Comparison of ENCODE assay signal across 10 cellular contexts in the genomic region with DNA sequence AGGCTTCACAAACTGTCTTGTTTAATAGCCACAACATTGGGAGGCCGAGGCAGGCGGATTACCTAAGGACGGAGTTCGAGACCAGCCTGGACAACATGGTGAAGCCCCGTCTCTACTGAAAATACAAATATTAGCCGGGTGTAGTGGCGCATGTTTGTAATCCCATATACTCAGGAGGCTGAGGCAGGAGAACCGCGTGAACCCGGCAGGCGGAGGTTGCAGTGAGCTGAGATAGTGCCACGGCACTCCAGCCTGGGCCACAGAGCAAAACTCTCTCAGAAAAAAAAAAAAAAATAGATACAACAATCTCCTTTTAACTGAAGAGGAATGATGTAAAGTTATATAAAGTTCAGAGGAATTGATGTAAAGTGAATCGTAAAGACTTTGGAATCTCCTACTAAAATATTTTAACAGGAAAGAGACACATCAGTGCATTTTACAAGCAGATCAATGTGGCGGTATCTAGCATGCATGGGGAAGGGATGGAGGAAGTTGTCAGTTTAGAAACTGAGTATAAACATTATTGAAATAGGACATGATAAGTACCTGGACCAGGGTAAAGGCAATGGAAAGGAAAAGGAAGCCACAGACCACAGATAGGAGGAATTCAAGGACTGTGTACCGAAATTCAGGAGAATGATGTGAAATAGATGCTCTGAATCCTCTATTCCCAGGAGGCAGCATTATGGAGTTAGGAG. TPM values are rescaled to one million over a fixed set of nuclear protein-coding genes. Genes with fewer than 3 reads are reported as not detected.
DNase-seq lines count a peak whose midpoint lies in the region; ATAC-seq and TF ChIP-seq lines count a peak whose summit lies in the region.
"Had no signal": no experiment of that assay in that cellular context is flagged by ENCODE, and none has a peak within 500 bp of the region (broad histone marks: within the 10 kb centered on the region; RNA-seq: fewer than 3 reads in every experiment).

No MANE protein-coding gene starts in this region.

- dilution Hi-C loops in mammary epithelial cell (cut with HindIII; ENCODE audit: low sequenced_read_pairs), result no loop called here

- in situ Hi-C loops in mammary epithelial cell (cut with MboI; ENCODE audit: low sequenced_read_pairs in 2 of 2), result loop anchor here (25.0 kb wide), 4 partner anchors 218 to 1143 kb away; a partner anchor contains a TSS

- peaks cover 23% of the 10 kb centered on the region for H3F3A ChIP-seq in MM.1S (ENCODE audit: insufficient read depth, low read length)

- DNase-seq in MCF 10A (ENCODE audit: unreplicated experiment) (no peak), mammary epithelial cell (no peak), UCSD-AML1 (lab: John Stamatoyannopoulos, UW; ENCODE audit: unreplicated experiment) (peak; percentile 5), memory B cell (ENCODE audit: low spot score in 2 of 2) (no peak), vagina (ENCODE audit: extremely low spot score in 2 of 2) (no peak), left colon (no peak), MM.1S (no peak)
- DNase-seq: NCI-H146 had no signal

- BruUV-seq in MCF 10A (replicated peaks; lab: Mats Ljungman, UMichigan), result no TSS peak
- no TSS peak for BruUV-seq in mammary epithelial cell (replicated peaks; lab: Mats Ljungman, UMichigan)

- H3K9ac ChIP-seq in mammary epithelial cell (ENCODE audit: insufficient read depth, low read length), result no peak overlapping the region
- H3K9ac ChIP-seq in MM.1S (ENCODE audit: low read length), result no peak overlapping the region

- H3K27ac ChIP-seq in mammary epithelial cell (ENCODE audit: insufficient read depth, low read depth, low read length), result no peak overlapping the region
- peak overlapping the region; percentile 42 for H3K27ac ChIP-seq in vagina
- H3K27ac ChIP-seq in MM.1S (ENCODE audit: low read length), result no peak overlapping the region
- H3K27ac ChIP-seq: thoracic aorta had no signal

- no peak overlapping the region for H2AFZ ChIP-seq in mammary epithelial cell (ENCODE audit: low read depth, low read length)
- H2AFZ ChIP-seq in MM.1S (ENCODE audit: low read length), result no peak overlapping the region

- H3K4me1 Mint-ChIP-seq in MCF 10A (ENCODE audit: insufficient read depth, unreplicated experiment) (peaks cover 23% of the 10 kb centered on the region), memory B cell (peaks cover 56% of the 10 kb centered on the region)

- no peak overlapping the region for H3K4me3 Mint-ChIP-seq in MCF 10A (ENCODE audit: unreplicated experiment)
- H3K4me3 Mint-ChIP-seq in memory B cell, result peak overlapping the region; percentile 64

- no peaks in the 10 kb centered on the region for H3K36me3 Mint-ChIP-seq in MCF 10A (ENCODE audit: insufficient read depth, unreplicated experiment)
- peaks cover 23% of the 10 kb centered on the region for H3K36me3 Mint-ChIP-seq in memory B cell

- TF ChIP-seq CTCF in MCF 10A (IDR thresholded peaks at IDR 0.05; ENCODE audit: unreplicated experiment), result no peak
- no peak for TF ChIP-seq CTCF in mammary epithelial cell (conservative IDR thresholded peaks at IDR 0.05 in 1 of 2, IDR thresholded peaks at IDR 0.05 in 1 of 2; ENCODE audit: extremely low read depth in 1 of 2, insufficient read depth in 1 of 2, low read depth in 1 of 2, low read length in 2 of 2)
- TF ChIP-seq CTCF in vagina (IDR thresholded peaks at IDR 0.05), result no peak
- no peak for TF ChIP-seq CTCF in MM.1S (IDR thresholded peaks at IDR 0.05; ENCODE audit: low read length)

- H3K4me3 ChIP-seq in mammary epithelial cell (replicated peaks in 1 of 3; ENCODE audit: insufficient read depth in 1 of 3, low read depth in 2 of 3, low read length in 3 of 3), result no peak overlapping the region
- no peak overlapping the region for H3K4me3 ChIP-seq in vagina
- no peak overlapping the region for H3K4me3 ChIP-seq in MM.1S (ENCODE audit: low read length)
- H3K4me3 ChIP-seq: thoracic aorta had no signal

- H3K9me2 ChIP-seq in MM.1S (replicated peaks; ENCODE audit: insufficient read depth, low read length), result no peaks in the 10 kb centered on the region

- POLR2A ChIA-PET in MCF 10A (lab: Yijun Ruan, JAX), result interaction anchor here (0.6 to 2.7 kb wide), 5 partner anchors 11 to 235 kb away, joined by 3 to 43 read pairs (median 3); no protein-coding TSS in a partner anchor

- WGBS in mammary epithelial cell (ENCODE audit: low coverage, missing lambda C conversion rate), result 100% methylated on average over 11 of the region's 15 CpGs

- ATAC-seq in memory B cell (ENCODE audit: low read depth) (no peak), left colon (no peak), HG03097 (IDR thresholded peaks at IDR 0.05; ENCODE audit: low FRiP score, unreplicated experiment) (no peak)

- H3K9me3 Mint-ChIP-seq in MCF 10A (ENCODE audit: unreplicated experiment), result no peaks in the 10 kb centered on the region
- peaks cover 1% of the 10 kb centered on the region for H3K9me3 Mint-ChIP-seq in memory B cell

- H4K20me1 ChIP-seq in mammary epithelial cell (ENCODE audit: insufficient read depth, low read length) (no peaks in the 10 kb centered on the region), MM.1S (ENCODE audit: insufficient read depth, low read length) (no peaks in the 10 kb centered on the region)

- peak overlapping the region; percentile 96 for H3K27ac Mint-ChIP-seq in MCF 10A (ENCODE audit: low read depth, unreplicated experiment)
- H3K27ac Mint-ChIP-seq in memory B cell, result peak overlapping the region; percentile 98

- H3K4me2 ChIP-seq in mammary epithelial cell (ENCODE audit: insufficient read depth, low read depth, low read length) (no peak overlapping the region), MM.1S (ENCODE audit: low read depth, low read length) (no peak overlapping the region)

- peaks cover 12% of the 10 kb centered on the region for H3K4me1 ChIP-seq in mammary epithelial cell (ENCODE audit: insufficient read depth, low read length)
- no peaks in the 10 kb centered on the region for H3K4me1 ChIP-seq in vagina
- H3K4me1 ChIP-seq in MM.1S (ENCODE audit: low read length), result peaks cover 41% of the 10 kb centered on the region

- H3K79me2 ChIP-seq in mammary epithelial cell (ENCODE audit: insufficient read depth, low read length) (no peaks in the 10 kb centered on the region), MM.1S (ENCODE audit: low read length) (no peaks in the 10 kb centered on the region)

- no peaks in the 10 kb centered on the region for H3K27me3 ChIP-seq in mammary epithelial cell (ENCODE audit: insufficient read depth, low read length)
- no peaks in the 10 kb centered on the region for H3K27me3 ChIP-seq in vagina
- no peaks in the 10 kb centered on the region for H3K27me3 ChIP-seq in MM.1S (replicated peaks; ENCODE audit: insufficient read depth, low read length)

- CTCF ChIA-PET in MCF 10A (lab: Yijun Ruan, JAX) (interaction anchor here (0.6 to 5.2 kb wide), 4 partner anchors 10 to 1066 kb away, joined by 3 to 33 read pairs (median 3); no protein-coding TSS in a partner anchor), mammary epithelial cell (lab: Charles Lee; ENCODE audit: low non-redundant PET) (no interaction called here)

- H3K9me3 ChIP-seq in mammary epithelial cell (replicated peaks; ENCODE audit: insufficient read depth, low read length) (no peaks in the 10 kb centered on the region), vagina (no peaks in the 10 kb centered on the region), MM.1S (replicated peaks; ENCODE audit: insufficient read depth, low read length) (no peaks in the 10 kb centered on the region)
- H3K9me3 ChIP-seq: thoracic aorta had no signal

- H3K27me3 Mint-ChIP-seq in MCF 10A (ENCODE audit: insufficient read depth, unreplicated experiment), result no peaks in the 10 kb centered on the region
- H3K27me3 Mint-ChIP-seq in memory B cell, result no peaks in the 10 kb centered on the region

- no peak for TF ChIP-seq POLR2A in vagina (IDR thresholded peaks at IDR 0.05)

- intact Hi-C loops in MCF 10A (cut with micrococcal nuclease) (loop anchor here (10.0 kb wide), 2 partner anchors 426 to 986 kb away; no protein-coding TSS in a partner anchor), mammary epithelial cell (cut with micrococcal nuclease) (loop anchor here (5.0 to 10.0 kb wide), 2 partner anchors 766 to 1158 kb away; a partner anchor contains a TSS), vagina (cut with DNase I) (no loop called here), left colon (cut with DNase I, micrococcal nuclease) (no loop called here)

- H3K36me3 ChIP-seq in mammary epithelial cell (ENCODE audit: insufficient read depth, low read length) (no peaks in the 10 kb centered on the region), vagina (no peaks in the 10 kb centered on the region), MM.1S (replicated peaks; ENCODE audit: insufficient read depth, low read length) (no peaks in the 10 kb centered on the region)
- H3K36me3 ChIP-seq: thoracic aorta had no signal

RNA-seq across cellular contexts. Expression of a gene that starts 41.5 kb away (rescaled TPM):
- total RNA-seq in MCF 10A (2022) (not detected in 2 replicates), mammary epithelial cell (under 1 TPM in 1 of 2 donors, not detected in 1; under 0.01 TPM), vagina (33.4 TPM), left colon (10 to 100 TPM in 1 of 2 donors, 1 to 10 TPM in 1; 6.3 to 22.4 TPM)
- not detected for polyA plus RNA-seq in mammary epithelial cell
- not detected for polyA minus RNA-seq in mammary epithelial cell

Comparison
In these comparisons a context has a peak if more than half of its experiments do, and no peak if none do; other contexts are left out.
1. intact Hi-C loops: an anchor here in MCF 10A (10.0 kb wide) and mammary epithelial cell (5.0 to 10.0 kb wide); none called in vagina and left colon.